13 cellular contexts compared by ENCODE assay signal in genomic region chr16:59604331-59604730, GRCh38.
"Had no signal": no experiment of that assay in that cellular context is flagged by ENCODE, and none has a peak within 500 bp of the region (broad histone marks: within the 10 kb centered on the region; RNA-seq: fewer than 3 reads in every experiment).

No MANE protein-coding gene starts in this region.

- H3K27me3 ChIP-seq: transverse colon had no signal

- H3K4me3 ChIP-seq: left ventricle myocardium inferior, transverse colon had no signal

- H3K9me3 Mint-ChIP-seq: endodermal cell, neural crest cell had no signal

- H3K27ac Mint-ChIP-seq: activated CD4-positive, alpha-beta memory T cell treated with anti-CD3 and anti-CD28 coated beads, Interleukin-2, amount 10 ng/mL, durations not matched to agents 7 days and 5 days; activated CD4-positive, alpha-beta T cell treated with anti-CD3 and anti-CD28 coated beads for 36 hours; endodermal cell; T-cell had no signal

- H3K4me1 ChIP-seq: left ventricle myocardium inferior, transverse colon had no signal

- H3K4me1 Mint-ChIP-seq: activated CD4-positive, alpha-beta memory T cell treated with anti-CD3 and anti-CD28 coated beads, Interleukin-2, amount 10 ng/mL, durations not matched to agents 7 days and 5 days; activated CD4-positive, alpha-beta T cell treated with anti-CD3 and anti-CD28 coated beads for 36 hours; T-cell had no signal

- H3K9me3 ChIP-seq: left ventricle myocardium inferior, transverse colon had no signal

- H3K36me3 ChIP-seq: left ventricle myocardium inferior, transverse colon had no signal

- DNase-seq: activated CD4-positive, alpha-beta memory T cell treated with anti-CD3 and anti-CD28 coated beads, Interleukin-2, amount 10 ng/mL, durations not matched to agents 7 days and 5 days; activated CD4-positive, alpha-beta T cell treated with anti-CD3 and anti-CD28 coated beads for 36 hours; endodermal cell; kidney; left ventricle myocardium inferior; stimulated activated CD4-positive, alpha-beta T cell treated with anti-CD3 and anti-CD28 coated beads, Interleukin-12 subunit alpha, Interleukin-12 subunit beta, amount 100 ng/mL, for 4 hours; stimulated activated naive CD4-positive, alpha-beta T cell; substantia nigra; T-cell; T1000; transverse colon had no signal

- H3K36me3 Mint-ChIP-seq: T-cell had no signal

- H3K27ac ChIP-seq: left ventricle myocardium inferior, transverse colon, VCaP had no signal

- H3K27me3 Mint-ChIP-seq: activated CD4-positive, alpha-beta memory T cell treated with anti-CD3 and anti-CD28 coated beads, Interleukin-2, amount 10 ng/mL, durations not matched to agents 7 days and 5 days; activated CD4-positive, alpha-beta T cell treated with anti-CD3 and anti-CD28 coated beads for 36 hours; T-cell had no signal

- H3K4me3 Mint-ChIP-seq: activated CD4-positive, alpha-beta memory T cell treated with anti-CD3 and anti-CD28 coated beads, Interleukin-2, amount 10 ng/mL, durations not matched to agents 7 days and 5 days; activated CD4-positive, alpha-beta T cell treated with anti-CD3 and anti-CD28 coated beads for 36 hours; endodermal cell; neural crest cell; T-cell had no signal
